ENCODE assay signal across 8 cellular contexts in genomic region chr15:75332093-75332492, GRCh38. TPM values are rescaled to one million over a fixed set of nuclear protein-coding genes. Genes with fewer than 3 reads are reported as not detected.
"Had no signal": no experiment of that assay in that cellular context is flagged by ENCODE, and none has a peak within 500 bp of the region (broad histone marks: within the 10 kb centered on the region; RNA-seq: fewer than 3 reads in every experiment).

No MANE protein-coding gene starts in this region.

RNA-seq across cellular contexts. Expression of gene GOLGA6D, which starts 49.5 kb away (rescaled TPM):
- total RNA-seq: M059J, NCI-H460, OCI-LY7, PC-9, Right ventricle myocardium inferior, RPMI7951, SJCRH30, SK-MEL-5 had no signal
